In genomic region chr12:59929091-59929490, GRCh38 we compare ENCODE assay signal across 14 cellular contexts.
DNase-seq lines count a peak whose midpoint lies in the region; ATAC-seq and TF ChIP-seq lines count a peak whose summit lies in the region.
"Had no signal": no experiment of that assay in that cellular context is flagged by ENCODE, and none has a peak within 500 bp of the region (broad histone marks: within the 10 kb centered on the region; RNA-seq: fewer than 3 reads in every experiment).

No MANE protein-coding gene starts in this region.

- DNase-seq in AG20443 (ENCODE audit: low spot score) = peak; percentile 52
- DNase-seq in MG63 = peak; percentile 56
- DNase-seq in epithelial cell of esophagus (ENCODE audit: low read depth) = peak; percentile 97
- peak; percentile 51 for DNase-seq in myocyte (ENCODE audit: low read depth)
- no peak for DNase-seq in uterus
- DNase-seq in MM.1S = no peak
- no peak for DNase-seq in NCI-H2171 (lab: John Stamatoyannopoulos, UW)
- DNase-seq: DMS79, NCI-H82, occipital lobe, SHP77 treated with DMSO at 0.1 percent for 48 hours had no signal

- no peak overlapping the region for H2AFZ ChIP-seq in MM.1S (ENCODE audit: low read length)

- no peaks in the 10 kb centered on the region for H3K79me2 ChIP-seq in MM.1S (ENCODE audit: low read length)

- no peak overlapping the region for H3K27ac ChIP-seq in uterus
- no peak overlapping the region for H3K27ac ChIP-seq in MM.1S (ENCODE audit: low read length)
- H3K27ac ChIP-seq: ascending aorta; BLaER1 treated with 17β-estradiol and CSF1 and Interleukin-3, amounts not matched to agents 10 nM and 100 nM had no signal

- H3K9me3 ChIP-seq in MG63 (0 out of 2 replicates have a peak, but pooled peaks cover 2% of the 10 kb centered on the region), uterus (no peaks in the 10 kb centered on the region), MM.1S (replicated peaks; ENCODE audit: insufficient read depth, low read length) (no peaks in the 10 kb centered on the region)
- H3K9me3 ChIP-seq: ascending aorta; BLaER1 treated with 17β-estradiol and CSF1 and Interleukin-3, amounts not matched to agents 10 nM and 100 nM had no signal

- intact Hi-C loops in uterus (cut with DNase I; ENCODE audit: low total_unique reads) = no loop called here

- H3K9me2 ChIP-seq in MM.1S (replicated peaks; ENCODE audit: insufficient read depth, low read length) = no peaks in the 10 kb centered on the region

- H3K4me1 ChIP-seq in uterus = no peaks in the 10 kb centered on the region
- H3K4me1 ChIP-seq in MM.1S (ENCODE audit: low read length) = no peaks in the 10 kb centered on the region
- H3K4me1 ChIP-seq: ascending aorta; BLaER1 treated with 17β-estradiol and CSF1 and Interleukin-3, amounts not matched to agents 10 nM and 100 nM had no signal

- H3F3A ChIP-seq in MM.1S (ENCODE audit: insufficient read depth, low read length) = no peaks in the 10 kb centered on the region

- no peak overlapping the region for H3K9ac ChIP-seq in MM.1S (ENCODE audit: low read length)
- H3K9ac ChIP-seq: BLaER1 treated with 17β-estradiol and CSF1 and Interleukin-3, amounts not matched to agents 10 nM and 100 nM had no signal

- no peak for TF ChIP-seq CTCF in epithelial cell of esophagus (IDR thresholded peaks at IDR 0.05; ENCODE audit: insufficient read depth, low read depth, low read length, missing control alignments)
- TF ChIP-seq CTCF in uterus (IDR thresholded peaks at IDR 0.05) = no peak
- no peak for TF ChIP-seq CTCF in MM.1S (IDR thresholded peaks at IDR 0.05; ENCODE audit: low read length)

- H3K4me2 ChIP-seq in MM.1S (ENCODE audit: low read depth, low read length) = no peak overlapping the region
- H3K4me2 ChIP-seq: BLaER1 treated with 17β-estradiol and CSF1 and Interleukin-3, amounts not matched to agents 10 nM and 100 nM had no signal

- no peaks in the 10 kb centered on the region for H4K20me1 ChIP-seq in MM.1S (ENCODE audit: insufficient read depth, low read length)
- H4K20me1 ChIP-seq: BLaER1 treated with 17β-estradiol and CSF1 and Interleukin-3, amounts not matched to agents 10 nM and 100 nM had no signal

- no peak for TF ChIP-seq POLR2A in uterus (IDR thresholded peaks at IDR 0.05)

- H3K4me3 ChIP-seq in MG63 (no peak overlapping the region), epithelial cell of esophagus (ENCODE audit: low read length) (no peak overlapping the region), uterus (no peak overlapping the region), MM.1S (ENCODE audit: low read length) (no peak overlapping the region)
- H3K4me3 ChIP-seq: ascending aorta; BLaER1 treated with 17β-estradiol and CSF1 and Interleukin-3, amounts not matched to agents 10 nM and 100 nM had no signal

- no peak for ATAC-seq in GM21381 (IDR thresholded peaks at IDR 0.05; ENCODE audit: unreplicated experiment)

- H3K27me3 ChIP-seq in MG63 (no peaks in the 10 kb centered on the region), uterus (no peaks in the 10 kb centered on the region), MM.1S (replicated peaks; ENCODE audit: insufficient read depth, low read length) (no peaks in the 10 kb centered on the region)
- H3K27me3 ChIP-seq: ascending aorta; BLaER1 treated with 17β-estradiol and CSF1 and Interleukin-3, amounts not matched to agents 10 nM and 100 nM had no signal

- no peaks in the 10 kb centered on the region for H3K36me3 ChIP-seq in MG63
- no peaks in the 10 kb centered on the region for H3K36me3 ChIP-seq in uterus
- H3K36me3 ChIP-seq in MM.1S (replicated peaks; ENCODE audit: insufficient read depth, low read length) = no peaks in the 10 kb centered on the region
- H3K36me3 ChIP-seq: ascending aorta; BLaER1 treated with 17β-estradiol and CSF1 and Interleukin-3, amounts not matched to agents 10 nM and 100 nM had no signal

Comparison
In these comparisons a context has a peak if more than half of its experiments do, and no peak if none do; other contexts are left out.
1. DNase-seq: peak in AG20443 (single experiment), MG63 (single experiment), epithelial cell of esophagus (single experiment) and myocyte (single experiment); none in uterus (0 of 2), MM.1S (single experiment) and NCI-H2171 (single experiment).